In the genomic region with DNA sequence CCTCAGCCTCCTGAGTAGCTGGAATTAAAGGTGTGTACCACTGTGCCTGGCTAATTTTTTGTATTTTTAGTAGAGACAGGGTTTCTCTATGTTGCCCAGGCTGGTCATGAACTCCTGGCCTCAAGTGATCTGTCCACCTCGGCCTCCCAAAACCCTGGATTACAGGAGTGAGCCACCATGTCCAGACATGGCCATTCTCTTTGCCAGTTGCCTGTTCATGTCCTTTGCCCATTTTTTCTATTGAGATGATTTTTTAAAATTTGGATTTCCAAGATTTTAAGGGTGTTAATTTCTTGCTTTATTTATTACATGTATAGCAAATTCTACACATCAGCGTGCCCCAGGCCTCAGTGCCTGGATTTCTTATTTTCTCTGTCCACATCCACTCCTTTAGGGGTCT, we compare ENCODE assay signal across 20 cellular contexts. TPM values are rescaled to one million over a fixed set of nuclear protein-coding genes. Genes with fewer than 3 reads are reported as not detected.
DNase-seq lines count a peak whose midpoint lies in the region; ATAC-seq, FAIRE-seq and TF ChIP-seq lines count a peak whose summit lies in the region.
"Had no signal": no experiment of that assay in that cellular context is flagged by ENCODE, and none has a peak within 500 bp of the region (broad histone marks: within the 10 kb centered on the region; RNA-seq: fewer than 3 reads in every experiment).

No MANE protein-coding gene starts in this region.

- CTCF ChIA-PET in K562 (lab: Yijun Ruan, JAX; ENCODE audit: low intra/inter-chr PET ratio): no interaction called here

- H3K4me1 ChIP-seq in right atrium auricular region (peaks cover 0 to 18% of the 10 kb centered on the region in 2 donors), K562 (replicated peaks in 1 of 2; ENCODE audit: control insufficient read depth in 2 of 2, insufficient read depth in 2 of 2, low read length in 2 of 2) (peaks cover 12 to 15% of the 10 kb centered on the region in 2 experiments; a peak in 4 of 5 replicates), upper lobe of left lung (peaks cover 20 to 28% (median 25%) of the 10 kb centered on the region in 4 donors), mucosa of descending colon (ENCODE audit: low read depth) (peaks cover 20% of the 10 kb centered on the region), tibial artery (peaks cover 5 to 26% (median 21%) of the 10 kb centered on the region in 4 donors)

- intact Hi-C loops in Right ventricle myocardium superior (cut with DNase I): no loop called here
- intact Hi-C loops in K562 (cut with micrococcal nuclease): no loop called here
- intact Hi-C loops in mucosa of descending colon (cut with DNase I, micrococcal nuclease): loop anchor here in 1 of 2 donors (10.0 kb wide), 1 partner anchor 52 kb away; a partner anchor contains a TSS
- intact Hi-C loops in tibial artery (cut with DNase I; ENCODE audit: low total_unique reads): loop anchor here (10.0 kb wide), 1 partner anchor 52 kb away; a partner anchor contains a TSS

- TF ChIP-seq EP300 in K562 (IDR thresholded peaks at IDR 0.05; ENCODE audit: low read length): no peak
- TF ChIP-seq EP300 in upper lobe of left lung (IDR thresholded peaks at IDR 0.05): no peak

- no peak overlapping the region for H2AFZ ChIP-seq in K562 (ENCODE audit: low read depth, low read length)
- H2AFZ ChIP-seq: GM23338 had no signal

- no peaks in the 10 kb centered on the region for H4K20me1 ChIP-seq in K562 (replicated peaks; ENCODE audit: control insufficient read depth, insufficient read depth, low read length)
- H4K20me1 ChIP-seq: BLaER1 treated with 17β-estradiol and CSF1 and Interleukin-3, amounts not matched to agents 10 nM and 100 nM had no signal

- in situ Hi-C loops in K562 (cut with MboI): no loop called here

- no peaks in the 10 kb centered on the region for H3K9me3 ChIP-seq in right atrium auricular region
- peaks cover 5% of the 10 kb centered on the region; the same call in 1 of the 2 replicates for H3K9me3 ChIP-seq in K562 (replicated peaks; ENCODE audit: control insufficient read depth, insufficient read depth, low read depth, low read length)
- H3K9me3 ChIP-seq in upper lobe of left lung: peaks cover 0 to 3% (median 0%) of the 10 kb centered on the region in 4 donors
- peaks cover 4% of the 10 kb centered on the region for H3K9me3 ChIP-seq in mucosa of descending colon
- no peaks in the 10 kb centered on the region for H3K9me3 ChIP-seq in tibial artery

- H3K9me1 ChIP-seq in K562 (ENCODE audit: control insufficient read depth, insufficient read depth, low read length): no peaks in the 10 kb centered on the region

- DNase-seq in right atrium auricular region (ENCODE audit: low spot score) (peak; percentile 9), Right ventricle myocardium superior (no peak), K562 (ENCODE audit: extremely low read depth in 1 of 4, low spot score in 3 of 4) (no peak), left lobe of liver (ENCODE audit: low spot score) (peak; percentile 14), upper lobe of left lung (no peak), mucosa of descending colon (no peak), tibial artery (no peak)
- DNase-seq: 8988T, DMS153, DMS79, GDM1, HCEC 1CT, HFFc6 had no signal

- TF ChIP-seq POLR2A in K562 (conservative IDR thresholded peaks at IDR 0.05): no peak
- no peak for TF ChIP-seq POLR2A in upper lobe of left lung (IDR thresholded peaks at IDR 0.05)

- H3K4me3 ChIP-seq in right atrium auricular region: no peak overlapping the region
- no peak overlapping the region for H3K4me3 ChIP-seq in K562
- H3K4me3 ChIP-seq in upper lobe of left lung: no peak overlapping the region
- H3K4me3 ChIP-seq in mucosa of descending colon: no peak overlapping the region
- H3K4me3 ChIP-seq in tibial artery: no peak overlapping the region
- H3K4me3 ChIP-seq: BLaER1 treated with 17β-estradiol and CSF1 and Interleukin-3, amounts not matched to agents 10 nM and 100 nM; GM23338 had no signal

- H3K36me3 ChIP-seq in right atrium auricular region (no peaks in the 10 kb centered on the region), K562 (ENCODE audit: control insufficient read depth, insufficient read depth, low read length) (no peaks in the 10 kb centered on the region), upper lobe of left lung (no peaks in the 10 kb centered on the region), mucosa of descending colon (ENCODE audit: low read depth) (no peaks in the 10 kb centered on the region), tibial artery (peaks cover 0 to 7% (median 0%) of the 10 kb centered on the region in 3 donors)

- BruUV-seq in K562 (replicated peaks; lab: Mats Ljungman, UMichigan): no TSS peak

- TF ChIP-seq RAD21 in K562 (CRISPR knock-in tag; conservative IDR thresholded peaks at IDR 0.05 in 1 of 2, IDR thresholded peaks at IDR 0.05 in 1 of 2): no peak

- no peak for FAIRE-seq in K562 (lab: Jason Lieb, UNC)
- FAIRE-seq: GM12892, GM18507, H54 had no signal

- H3K9ac ChIP-seq in K562 (ENCODE audit: insufficient read depth in 1 of 2, low read depth in 2 of 2, low read length in 2 of 2): no peak overlapping the region
- H3K9ac ChIP-seq: BLaER1 treated with 17β-estradiol and CSF1 and Interleukin-3, amounts not matched to agents 10 nM and 100 nM had no signal

- H3K27ac ChIP-seq in right atrium auricular region (no peak overlapping the region), K562 (ENCODE audit: extremely low read depth, low read depth, low read length) (no peak overlapping the region), upper lobe of left lung (no peak overlapping the region), tibial artery (no peak overlapping the region)
- H3K27ac ChIP-seq: BLaER1 treated with 17β-estradiol and CSF1 and Interleukin-3, amounts not matched to agents 10 nM and 100 nM; HL-60 had no signal

- ATAC-seq in Right ventricle myocardium superior (ENCODE audit: poor library complexity) (no peak), K562 (no peak), left lobe of liver (no peak), upper lobe of left lung (ENCODE audit: low FRiP score in 2 of 2) (no peak), mucosa of descending colon (no peak)
- ATAC-seq: GM23338 had no signal

- H3K4me2 ChIP-seq in K562 (ENCODE audit: insufficient read depth, low read length): no peak overlapping the region
- H3K4me2 ChIP-seq: BLaER1 treated with 17β-estradiol and CSF1 and Interleukin-3, amounts not matched to agents 10 nM and 100 nM; GM23338 had no signal

- peaks cover 24% of the 10 kb centered on the region for H3K79me2 ChIP-seq in K562 (ENCODE audit: control insufficient read depth, insufficient read depth, low read length)

- WGBS in K562 (ENCODE audit: insufficient coverage, low coverage, missing lambda C conversion rate): 70% methylated on average over 2 of the region's 2 CpGs
- WGBS in upper lobe of left lung, 2 donors: 94 to 97% methylated on average over 2 of the region's 2 CpGs

- H3K27me3 ChIP-seq in right atrium auricular region (no peaks in the 10 kb centered on the region), K562 (ENCODE audit: control insufficient read depth in 2 of 2, insufficient read depth in 2 of 2, low read length in 2 of 2) (no peaks in the 10 kb centered on the region), upper lobe of left lung (no peaks in the 10 kb centered on the region), tibial artery (no peaks in the 10 kb centered on the region)

- no peak for TF ChIP-seq CTCF in right atrium auricular region (IDR thresholded peaks at IDR 0.05)
- TF ChIP-seq CTCF in K562 (IDR thresholded peaks at IDR 0.05 in 2 of 3, conservative IDR thresholded peaks at IDR 0.05 in 1 of 3; ENCODE audit: insufficient read depth in 2 of 3, low read depth in 1 of 3, low read length in 3 of 3): no peak
- no peak for TF ChIP-seq CTCF in upper lobe of left lung (IDR thresholded peaks at IDR 0.05)
- TF ChIP-seq CTCF in mucosa of descending colon (IDR thresholded peaks at IDR 0.05): no peak
- no peak for TF ChIP-seq CTCF in tibial artery (IDR thresholded peaks at IDR 0.05)

- POLR2A ChIA-PET in K562 (lab: Yijun Ruan, JAX): no interaction called here

RNA-seq across cellular contexts. Expression of a gene that starts 2.8 kb away (rescaled TPM):
- 10 to 100 TPM; 36.4 to 45.2 TPM for total RNA-seq in right atrium auricular region
- 49.2 TPM for total RNA-seq in Right ventricle myocardium superior
- 13.4 and 16.3 TPM in 2 replicates for total RNA-seq in K562 (2011; cell fraction: chromatin; rRNA removed; ENCODE audit: low replicate concordance)
- 10.0 TPM in 2 replicates for total RNA-seq in K562 (2011; cell fraction: nucleolus; rRNA removed)
- total RNA-seq in K562 (2011; cell fraction: nucleoplasm; rRNA removed): 9.5 and 10.3 TPM in 2 replicates
- total RNA-seq in K562 (2014; rRNA removed): 28.5 and 29.6 TPM in 2 replicates
- total RNA-seq in K562 (2014; rRNA removed; fragmentation: Illumina TruSeq; extraction: Trizol): 38.6 and 48.4 TPM in 2 replicates
- total RNA-seq in K562 (2015; rRNA removed; fragmentation: Illumina TruSeq; extraction: Trizol): 35.2 and 38.2 TPM in 2 replicates
- 17.3 and 21.1 TPM in 2 replicates for total RNA-seq in K562 (2021)
- 31.0 and 39.4 TPM in 2 replicates for polyA plus RNA-seq in K562 (2011; rRNA removed)
- 20.4 and 22.2 TPM in 2 replicates for polyA plus RNA-seq in K562 (2011; cell fraction: cytosol; rRNA removed)
- polyA plus RNA-seq in K562 (2011; cell fraction: nucleus; rRNA removed): 18.8 and 22.7 TPM in 2 replicates
- 37.6 and 38.4 TPM in 2 replicates for polyA plus RNA-seq in K562 (2012)
- 47.6 and 47.9 TPM in 2 replicates for polyA plus RNA-seq in K562 (2014; fragmentation: Illumina TruSeq; extraction: Trizol)
- 10 to 100 TPM; 14.6 to 21.7 TPM for polyA plus RNA-seq in K562 (2014; fragmentation: Nextera tagmentation; extraction: Ambion mirVana)
- 36.1 and 48.4 TPM in 2 replicates for polyA plus RNA-seq in K562 (2014; rRNA removed)
- 13.5 and 15.8 TPM in 2 replicates for polyA minus RNA-seq in K562 (2011; rRNA and poly(A)+ RNA removed)
- polyA minus RNA-seq in K562 (2011; cell fraction: cytosol; rRNA and poly(A)+ RNA removed): 8.9 and 9.3 TPM in 2 replicates
- polyA minus RNA-seq in K562 (2011; cell fraction: nucleus; rRNA and poly(A)+ RNA removed): 7.8 and 13.4 TPM in 2 replicates
- 14.2 TPM for total RNA-seq in left lobe of liver
- 10 to 100 TPM; 18.7 to 25.7 (median 22.5) TPM for total RNA-seq in upper lobe of left lung
- 10 to 100 TPM; 15.7 to 26.8 (median 19.5) TPM for total RNA-seq in mucosa of descending colon

RNA-seq across cellular contexts. Expression of a gene that starts 2.9 kb away (rescaled TPM):
- total RNA-seq in right atrium auricular region: 1 to 10 TPM; 1.5 to 3.4 TPM
- total RNA-seq in Right ventricle myocardium superior: 0.59 TPM
- total RNA-seq in K562 (2011; cell fraction: chromatin; rRNA removed; ENCODE audit: low replicate concordance): 1.7 and 2.2 TPM in 2 replicates
- 2.3 and 3.2 TPM in 2 replicates for total RNA-seq in K562 (2011; cell fraction: nucleolus; rRNA removed)
- total RNA-seq in K562 (2011; cell fraction: nucleoplasm; rRNA removed): 2.1 and 2.3 TPM in 2 replicates
- 0.41 and 0.86 TPM in 2 replicates for total RNA-seq in K562 (2014; rRNA removed)
- total RNA-seq in K562 (2014; rRNA removed; fragmentation: Illumina TruSeq; extraction: Trizol): 0.18 and 0.38 TPM in 2 replicates
- 0.43 and 0.45 TPM in 2 replicates for total RNA-seq in K562 (2015; rRNA removed; fragmentation: Illumina TruSeq; extraction: Trizol)
- 0.89 and 1.6 TPM in 2 replicates for total RNA-seq in K562 (2021)
- 0.81 and 1.0 TPM in 2 replicates for polyA plus RNA-seq in K562 (2011; rRNA removed)
- 0.80 and 1.2 TPM in 2 replicates for polyA plus RNA-seq in K562 (2011; cell fraction: cytosol; rRNA removed)
- polyA plus RNA-seq in K562 (2011; cell fraction: nucleus; rRNA removed): 3.0 and 4.9 TPM in 2 replicates
- polyA plus RNA-seq in K562 (2012): 0.68 and 1.0 TPM in 2 replicates
- polyA plus RNA-seq in K562 (2014; fragmentation: Illumina TruSeq; extraction: Trizol): 0.80 and 0.91 TPM in 2 replicates
- under 1 TPM; 0.06 to 0.07 TPM for polyA plus RNA-seq in K562 (2014; fragmentation: Nextera tagmentation; extraction: Ambion mirVana)
- 0.64 and 0.81 TPM in 2 replicates for polyA plus RNA-seq in K562 (2014; rRNA removed)
- 0.49 and 0.72 TPM in 2 replicates for polyA minus RNA-seq in K562 (2011; rRNA and poly(A)+ RNA removed)
- 0.38 and 1.2 TPM in 2 replicates for polyA minus RNA-seq in K562 (2011; cell fraction: cytosol; rRNA and poly(A)+ RNA removed)
- 1.9 and 2.0 TPM in 2 replicates for polyA minus RNA-seq in K562 (2011; cell fraction: nucleus; rRNA and poly(A)+ RNA removed)
- total RNA-seq in left lobe of liver: 0.65 TPM
- total RNA-seq in upper lobe of left lung: 1 to 10 TPM in 2 of 6 donors, under 1 TPM in 4; 0.30 to 2.6 (median 0.73) TPM
- total RNA-seq in mucosa of descending colon: under 1 TPM; 0.14 to 0.63 (median 0.41) TPM
- total RNA-seq: Daoy had no signal

RNA-seq across cellular contexts. Expression of a gene that starts 9.5 kb away (rescaled TPM):
- 10 to 100 TPM; 26.6 to 36.6 TPM for total RNA-seq in right atrium auricular region
- 22.9 TPM for total RNA-seq in Right ventricle myocardium superior
- total RNA-seq in K562 (2011; cell fraction: chromatin; rRNA removed; ENCODE audit: low replicate concordance): 5.2 and 6.2 TPM in 2 replicates
- 4.7 and 4.8 TPM in 2 replicates for total RNA-seq in K562 (2011; cell fraction: nucleolus; rRNA removed)
- total RNA-seq in K562 (2011; cell fraction: nucleoplasm; rRNA removed): 8.9 and 14.7 TPM in 2 replicates
- total RNA-seq in K562 (2014; rRNA removed): 7.4 and 10.7 TPM in 2 replicates
- total RNA-seq in K562 (2014; rRNA removed; fragmentation: Illumina TruSeq; extraction: Trizol): 10.0 and 11.0 TPM in 2 replicates
- 11.7 and 12.9 TPM in 2 replicates for total RNA-seq in K562 (2015; rRNA removed; fragmentation: Illumina TruSeq; extraction: Trizol)
- total RNA-seq in K562 (2021): 15.7 and 16.4 TPM in 2 replicates
- polyA plus RNA-seq in K562 (2011; rRNA removed): 20.6 and 26.5 TPM in 2 replicates
- 23.9 and 30.3 TPM in 2 replicates for polyA plus RNA-seq in K562 (2011; cell fraction: cytosol; rRNA removed)
- polyA plus RNA-seq in K562 (2011; cell fraction: nucleus; rRNA removed): 5.3 and 5.5 TPM in 2 replicates
- polyA plus RNA-seq in K562 (2012): 4.7 and 8.4 TPM in 2 replicates
- polyA plus RNA-seq in K562 (2014; fragmentation: Illumina TruSeq; extraction: Trizol): 10.5 and 12.5 TPM in 2 replicates
- polyA plus RNA-seq in K562 (2014; fragmentation: Nextera tagmentation; extraction: Ambion mirVana): 1 to 10 TPM; 4.6 to 9.2 TPM
- polyA plus RNA-seq in K562 (2014; rRNA removed): 13.5 and 16.1 TPM in 2 replicates
- polyA minus RNA-seq in K562 (2011; rRNA and poly(A)+ RNA removed): 17.0 and 21.0 TPM in 2 replicates
- 11.1 and 12.0 TPM in 2 replicates for polyA minus RNA-seq in K562 (2011; cell fraction: cytosol; rRNA and poly(A)+ RNA removed)
- 1.8 and 3.0 TPM in 2 replicates for polyA minus RNA-seq in K562 (2011; cell fraction: nucleus; rRNA and poly(A)+ RNA removed)
- 11.4 TPM for total RNA-seq in left lobe of liver
- total RNA-seq in upper lobe of left lung: 10 to 100 TPM in 5 of 6 donors, 1 to 10 TPM in 1; 5.2 to 35.6 (median 16.5) TPM
- total RNA-seq in mucosa of descending colon: 10 to 100 TPM in 2 of 3 donors, 1 to 10 TPM in 1; 3.9 to 34.3 (median 10.2) TPM

RNA-seq across cellular contexts. Expression of a gene that starts 29.1 kb away (rescaled TPM):
- total RNA-seq in right atrium auricular region (1,000 to 10,000 TPM in 1 of 2 donors, 100 to 1,000 TPM in 1; 898 to 1,186 TPM), Right ventricle myocardium superior (980 TPM), K562 (2014; rRNA removed) (202 and 226 TPM in 2 replicates), K562 (2014; rRNA removed; fragmentation: Illumina TruSeq; extraction: Trizol) (278 and 307 TPM in 2 replicates), K562 (2015; rRNA removed; fragmentation: Illumina TruSeq; extraction: Trizol) (217 and 235 TPM in 2 replicates), K562 (2021) (257 and 263 TPM in 2 replicates), left lobe of liver (66.5 TPM), upper lobe of left lung (1,000 to 10,000 TPM in 3 of 6 donors, 100 to 1,000 TPM in 3; 703 to 1,481 (median 910) TPM), mucosa of descending colon (1,000 to 10,000 TPM in 1 of 3 donors, 100 to 1,000 TPM in 2; 683 to 1,682 (median 830) TPM)
- total RNA-seq in K562 (2011; cell fraction: chromatin; rRNA removed; ENCODE audit: low replicate concordance): 1,167 and 1,393 TPM in 2 replicates
- total RNA-seq in K562 (2011; cell fraction: nucleolus; rRNA removed): 716 and 782 TPM in 2 replicates
- total RNA-seq in K562 (2011; cell fraction: nucleoplasm; rRNA removed): 756 and 864 TPM in 2 replicates
- polyA plus RNA-seq in K562 (2011; rRNA removed) (499 and 553 TPM in 2 replicates), K562 (2014; fragmentation: Illumina TruSeq; extraction: Trizol) (253 and 295 TPM in 2 replicates), K562 (2014; fragmentation: Nextera tagmentation; extraction: Ambion mirVana) (100 to 1,000 TPM; 120 to 237 TPM), K562 (2014; rRNA removed) (249 and 259 TPM in 2 replicates)
- 244 and 270 TPM in 2 replicates for polyA plus RNA-seq in K562 (2011; cell fraction: cytosol; rRNA removed)
- polyA plus RNA-seq in K562 (2011; cell fraction: nucleus; rRNA removed): 1,140 and 1,617 TPM in 2 replicates
- polyA plus RNA-seq in K562 (2012): 256 and 452 TPM in 2 replicates
- polyA minus RNA-seq in K562 (2011; rRNA and poly(A)+ RNA removed): 595 and 605 TPM in 2 replicates
- 116 and 223 TPM in 2 replicates for polyA minus RNA-seq in K562 (2011; cell fraction: cytosol; rRNA and poly(A)+ RNA removed)
- polyA minus RNA-seq in K562 (2011; cell fraction: nucleus; rRNA and poly(A)+ RNA removed): 667 and 1,436 TPM in 2 replicates

RNA-seq across cellular contexts. Expression of a gene that starts 40.0 kb away (rescaled TPM):
- 10 to 100 TPM; 75.2 to 91.1 TPM for total RNA-seq in right atrium auricular region
- 57.9 TPM for total RNA-seq in Right ventricle myocardium superior
- 63.9 and 101 TPM in 2 replicates for total RNA-seq in K562 (2011; cell fraction: chromatin; rRNA removed; ENCODE audit: low replicate concordance)
- 34.0 and 44.1 TPM in 2 replicates for total RNA-seq in K562 (2011; cell fraction: nucleolus; rRNA removed)
- 61.8 and 68.6 TPM in 2 replicates for total RNA-seq in K562 (2011; cell fraction: nucleoplasm; rRNA removed)
- 235 and 257 TPM in 2 replicates for total RNA-seq in K562 (2014; rRNA removed)
- total RNA-seq in K562 (2014; rRNA removed; fragmentation: Illumina TruSeq; extraction: Trizol): 228 and 266 TPM in 2 replicates
- total RNA-seq in K562 (2015; rRNA removed; fragmentation: Illumina TruSeq; extraction: Trizol): 283 and 291 TPM in 2 replicates
- total RNA-seq in K562 (2021): 206 and 215 TPM in 2 replicates
- 152 and 225 TPM in 2 replicates for polyA plus RNA-seq in K562 (2011; rRNA removed)
- polyA plus RNA-seq in K562 (2011; cell fraction: cytosol; rRNA removed): 67.1 and 160 TPM in 2 replicates
- 67.1 and 106 TPM in 2 replicates for polyA plus RNA-seq in K562 (2011; cell fraction: nucleus; rRNA removed)
- 172 and 328 TPM in 2 replicates for polyA plus RNA-seq in K562 (2012)
- 240 and 324 TPM in 2 replicates for polyA plus RNA-seq in K562 (2014; fragmentation: Illumina TruSeq; extraction: Trizol)
- polyA plus RNA-seq in K562 (2014; fragmentation: Nextera tagmentation; extraction: Ambion mirVana): 1,000 to 10,000 TPM in 1 of 2 experiments, 100 to 1,000 TPM in 1; 763 to 1,035 TPM
- 301 and 311 TPM in 2 replicates for polyA plus RNA-seq in K562 (2014; rRNA removed)
- polyA minus RNA-seq in K562 (2011; rRNA and poly(A)+ RNA removed): 126 and 166 TPM in 2 replicates
- polyA minus RNA-seq in K562 (2011; cell fraction: cytosol; rRNA and poly(A)+ RNA removed): 31.0 and 43.5 TPM in 2 replicates
- polyA minus RNA-seq in K562 (2011; cell fraction: nucleus; rRNA and poly(A)+ RNA removed): 26.1 and 42.1 TPM in 2 replicates
- total RNA-seq in left lobe of liver: 45.0 TPM
- total RNA-seq in upper lobe of left lung: 100 to 1,000 TPM in 3 of 6 donors, 10 to 100 TPM in 3; 30.1 to 144 (median 101) TPM
- total RNA-seq in mucosa of descending colon: 10 to 100 TPM; 82.3 to 94.5 (median 93.9) TPM

Comparison
In these comparisons a context has a peak if more than half of its experiments do, and no peak if none do; other contexts are left out.
1. DNase-seq: peak in right atrium auricular region (single experiment) and left lobe of liver (single experiment); none in Right ventricle myocardium superior (single experiment), K562 (0 of 4), upper lobe of left lung (0 of 2), mucosa of descending colon (0 of 3) and tibial artery (0 of 2).